In genomic region chr21:16908087-16908486, GRCh38 we compare ENCODE assay signal across 15 cellular contexts.
DNase-seq lines count a peak whose midpoint lies in the region; ATAC-seq and TF ChIP-seq lines count a peak whose summit lies in the region.
"Had no signal": no experiment of that assay in that cellular context is flagged by ENCODE, and none has a peak within 500 bp of the region (broad histone marks: within the 10 kb centered on the region; RNA-seq: fewer than 3 reads in every experiment).

No MANE protein-coding gene starts in this region.

- ATAC-seq in HG02610 (IDR thresholded peaks at IDR 0.05; ENCODE audit: unreplicated experiment): no peak
- no peak for ATAC-seq in activated CD4-positive, alpha-beta T cell treated with anti-CD3 and anti-CD28 coated beads for 36 hours
- ATAC-seq: stimulated activated memory B cell treated with anti-CD40 and anti-IgM and Interleukin-4, amounts not matched to agents 10 μg/mL and 1 μg/mL and 100 μg/mL, for 72 hours had no signal

- no peak overlapping the region for H3K27ac ChIP-seq in brain microvascular endothelial cell
- H3K27ac ChIP-seq: left ventricle myocardium inferior, neutrophil had no signal

- DNase-seq in DMS53 treated with DMSO at 0.1 percent for 48 hours (lab: John Stamatoyannopoulos, UW; ENCODE audit: unreplicated experiment) (peak; percentile 67), NCI-H226 (peak; percentile 54), fibroblast of peridontal ligament (ENCODE audit: extremely low read depth) (peak; percentile 54), renal cortical epithelial cell (ENCODE audit: low read depth) (peak; percentile 95), GM13976 (ENCODE audit: low spot score) (no peak), brain microvascular endothelial cell (no peak)
- no peak for DNase-seq in activated CD4-positive, alpha-beta T cell treated with anti-CD3 and anti-CD28 coated beads for 36 hours
- DNase-seq: activated naive CD4-positive, alpha-beta T cell; IMR-90; left ventricle myocardium inferior; NCI-H2227 treated with DMSO at 0.1 percent for 48 hours; T-helper 9 cell had no signal

- no peaks in the 10 kb centered on the region for H3K27me3 ChIP-seq in brain microvascular endothelial cell (replicated peaks)
- H3K27me3 ChIP-seq: neutrophil had no signal

- CTCF ChIA-PET in activated CD4-positive, alpha-beta T cell treated with anti-CD3 and anti-CD28 coated beads for 36 hours (lab: Charles Lee): no interaction called here

- intact Hi-C loops in activated CD4-positive, alpha-beta T cell treated with anti-CD3 and anti-CD28 coated beads for 36 hours (cut with DNase I, micrococcal nuclease): no loop called here

- TF ChIP-seq CTCF in GM13976 (IDR thresholded peaks at IDR 0.05; ENCODE audit: borderline replicate concordance, control extremely low read depth, extremely low read depth, insufficient read depth, missing control alignments) (no peak), brain microvascular endothelial cell (IDR thresholded peaks at IDR 0.05; ENCODE audit: low read depth, low read length, missing control alignments) (no peak)

- H3K36me3 Mint-ChIP-seq in activated CD4-positive, alpha-beta T cell treated with anti-CD3 and anti-CD28 coated beads for 36 hours (ENCODE audit: low read depth): no peaks in the 10 kb centered on the region
- H3K36me3 Mint-ChIP-seq: stimulated activated memory B cell treated with anti-CD40 and anti-IgM and Interleukin-4, amounts not matched to agents 10 μg/mL and 1 μg/mL and 100 μg/mL, for 72 hours had no signal

- no peaks in the 10 kb centered on the region for H3K36me3 ChIP-seq in brain microvascular endothelial cell (replicated peaks)
- H3K36me3 ChIP-seq: left ventricle myocardium inferior, neutrophil had no signal

- no peaks in the 10 kb centered on the region for H3K4me1 Mint-ChIP-seq in activated CD4-positive, alpha-beta T cell treated with anti-CD3 and anti-CD28 coated beads for 36 hours
- H3K4me1 Mint-ChIP-seq: stimulated activated memory B cell treated with anti-CD40 and anti-IgM and Interleukin-4, amounts not matched to agents 10 μg/mL and 1 μg/mL and 100 μg/mL, for 72 hours had no signal

- POLR2A ChIA-PET in activated CD4-positive, alpha-beta T cell treated with anti-CD3 and anti-CD28 coated beads for 36 hours (lab: Charles Lee): no interaction called here

- no peaks in the 10 kb centered on the region for H3K27me3 Mint-ChIP-seq in activated CD4-positive, alpha-beta T cell treated with anti-CD3 and anti-CD28 coated beads for 36 hours
- H3K27me3 Mint-ChIP-seq: stimulated activated memory B cell treated with anti-CD40 and anti-IgM and Interleukin-4, amounts not matched to agents 10 μg/mL and 1 μg/mL and 100 μg/mL, for 72 hours had no signal

- H3K4me3 Mint-ChIP-seq in activated CD4-positive, alpha-beta T cell treated with anti-CD3 and anti-CD28 coated beads for 36 hours: no peak overlapping the region
- H3K4me3 Mint-ChIP-seq: stimulated activated memory B cell treated with anti-CD40 and anti-IgM and Interleukin-4, amounts not matched to agents 10 μg/mL and 1 μg/mL and 100 μg/mL, for 72 hours had no signal

- in situ Hi-C loops in GM13976 (cut with MboI; ENCODE audit: low sequenced_read_pairs, unreplicated experiment): no loop called here
- in situ Hi-C loops in brain microvascular endothelial cell (cut with HindIII; ENCODE audit: low pct_ligation_motif_present, low sequenced_read_pairs): no loop called here

- H3K9me3 Mint-ChIP-seq in activated CD4-positive, alpha-beta T cell treated with anti-CD3 and anti-CD28 coated beads for 36 hours (ENCODE audit: low read depth): peaks cover 6% of the 10 kb centered on the region

- no peak overlapping the region for H3K4me3 ChIP-seq in brain microvascular endothelial cell (ENCODE audit: low read depth, low read length)
- H3K4me3 ChIP-seq: left ventricle myocardium inferior had no signal

- no peak overlapping the region for H3K27ac Mint-ChIP-seq in activated CD4-positive, alpha-beta T cell treated with anti-CD3 and anti-CD28 coated beads for 36 hours
- H3K27ac Mint-ChIP-seq: stimulated activated memory B cell treated with anti-CD40 and anti-IgM and Interleukin-4, amounts not matched to agents 10 μg/mL and 1 μg/mL and 100 μg/mL, for 72 hours had no signal

Comparison
In these comparisons a context has a peak if more than half of its experiments do, and no peak if none do; other contexts are left out.
1. DNase-seq: peak in DMS53 treated with DMSO at 0.1 percent for 48 hours (single experiment), NCI-H226 (single experiment), fibroblast of peridontal ligament (single experiment) and renal cortical epithelial cell (single experiment); none in GM13976 (single experiment), brain microvascular endothelial cell (single experiment) and activated CD4-positive, alpha-beta T cell treated with anti-CD3 and anti-CD28 coated beads for 36 hours (single experiment).